ENCODE assay signal across 34 cellular contexts in the genomic region with DNA sequence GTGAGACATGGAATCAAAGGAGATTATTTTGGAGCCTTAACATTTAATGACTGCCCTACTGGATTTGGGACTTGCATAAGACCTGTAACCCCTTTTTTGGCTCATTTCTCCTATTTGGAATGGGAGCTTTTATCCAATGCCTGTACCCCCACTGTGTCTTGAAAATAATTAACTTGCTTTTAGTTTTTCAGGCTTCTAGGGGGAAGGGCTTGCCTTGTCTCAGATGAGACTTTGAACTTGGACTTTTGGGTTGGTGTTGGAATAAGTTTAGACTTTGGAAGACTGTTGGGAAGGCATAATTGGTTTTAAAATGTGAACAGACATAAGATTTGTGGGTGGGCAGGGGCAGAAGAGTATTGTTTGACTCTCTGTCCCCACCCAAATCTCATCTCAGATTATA.
"Had no signal": no experiment of that assay in that cellular context is flagged by ENCODE, and none has a peak within 500 bp of the region (broad histone marks: within the 10 kb centered on the region; RNA-seq: fewer than 3 reads in every experiment).

No MANE protein-coding gene starts in this region.

- H3K27me3 ChIP-seq: adrenal gland, ascending aorta, body of pancreas, brain microvascular endothelial cell, cardiac muscle cell had no signal

- H3K4me3 ChIP-seq: adrenal gland, ascending aorta, body of pancreas, breast epithelium, cardiac muscle cell had no signal

- FAIRE-seq: bronchial epithelial cell had no signal

- H3K4me1 ChIP-seq: adrenal gland, ascending aorta, body of pancreas, breast epithelium had no signal

- H3K9me3 ChIP-seq: adrenal gland, ascending aorta, body of pancreas had no signal

- H3K27ac ChIP-seq: adrenal gland, ascending aorta, body of pancreas, brain microvascular endothelial cell, breast epithelium, cardiac muscle cell had no signal

- H3K36me3 ChIP-seq: adrenal gland, ascending aorta, brain microvascular endothelial cell, breast epithelium, cardiac muscle cell had no signal

- DNase-seq: activated effector memory CD4-positive, alpha-beta T cell treated with anti-CD3 and anti-CD28 coated beads, Interleukin-2, amount 50 U/mL, for 16 hours; activated effector memory CD4-positive, alpha-beta T cell treated with Interleukin-2 at 50 U/mL for 16 hours; activated gamma-delta T cell; activated gamma-delta T cell treated with Interleukin-2 at 50 U/mL for 16 hours; activated naive CD4-positive, alpha-beta T cell; activated naive CD4-positive, alpha-beta T cell treated with anti-CD3 and anti-CD28 coated beads for 36 hours; activated naive CD4-positive, alpha-beta T cell treated with anti-CD3 and anti-CD28 coated beads, Interleukin-2, amount 10 ng/mL, durations not matched to agents 7 days and 5 days; activated naive CD4-positive, alpha-beta T cell treated with anti-CD3 and anti-CD28 coated beads, Interleukin-2, amount 50 U/mL, for 16 hours; activated naive CD4-positive, alpha-beta T cell treated with Interleukin-2 at 50 U/mL for 16 hours; activated naive CD8-positive, alpha-beta T cell treated with anti-CD3 and anti-CD28 coated beads for 36 hours; activated naive CD8-positive, alpha-beta T cell treated with anti-CD3 and anti-CD28 coated beads, Interleukin-2, amount 10 ng/mL, durations not matched to agents 7 days and 5 days; activated naive CD8-positive, alpha-beta T cell treated with anti-CD3 and anti-CD28 coated beads, Interleukin-2, amount 50 U/mL, for 24 hours; activated T-cell treated with anti-CD3 and anti-CD28 coated beads for 4 hours; activated T-cell treated with anti-CD3 and anti-CD28 coated beads, Interleukin-2, amount 50 U/mL, for 1 hour; activated T-cell treated with anti-CD3 and anti-CD28 coated beads, Interleukin-2, amount 50 U/mL, for 24 hours; activated T-cell treated with anti-CD3 and anti-CD28 coated beads, Interleukin-2, amount 50 U/mL, for 4 hours; activated T-cell treated with anti-CD3 and anti-CD28 coated beads, Interleukin-2, amount 50 U/mL, for 48 hours; activated T-cell treated with anti-CD3 and anti-CD28 coated beads, Interleukin-2, amount 50 U/mL, for 72 hours; adrenal gland; amniotic stem cell; amygdala; anterior cingulate cortex; aorta; body of pancreas; brain microvascular endothelial cell; caudate nucleus; central memory CD4-positive, alpha-beta T cell; cerebellar nuclear complex had no signal

- ATAC-seq: activated naive CD4-positive, alpha-beta T cell treated with anti-CD3 and anti-CD28 coated beads, Interleukin-2, amount 50 U/mL, for 72 hours; activated naive CD8-positive, alpha-beta T cell treated with anti-CD3 and anti-CD28 coated beads, Interleukin-2, amount 50 U/mL, for 24 hours; activated T-cell treated with anti-CD3 and anti-CD28 coated beads, Interleukin-2, amount 50 U/mL, for 4 hours; activated T-cell treated with anti-CD3 and anti-CD28 coated beads, Interleukin-2, amount 50 U/mL, for 72 hours; activated T-helper 17 cell treated with anti-CD3 and anti-CD28 coated beads, Interleukin-2, amount 50 U/mL, for 72 hours; body of pancreas had no signal
